ENCODE assay signal across 17 cellular contexts in the genomic region with DNA sequence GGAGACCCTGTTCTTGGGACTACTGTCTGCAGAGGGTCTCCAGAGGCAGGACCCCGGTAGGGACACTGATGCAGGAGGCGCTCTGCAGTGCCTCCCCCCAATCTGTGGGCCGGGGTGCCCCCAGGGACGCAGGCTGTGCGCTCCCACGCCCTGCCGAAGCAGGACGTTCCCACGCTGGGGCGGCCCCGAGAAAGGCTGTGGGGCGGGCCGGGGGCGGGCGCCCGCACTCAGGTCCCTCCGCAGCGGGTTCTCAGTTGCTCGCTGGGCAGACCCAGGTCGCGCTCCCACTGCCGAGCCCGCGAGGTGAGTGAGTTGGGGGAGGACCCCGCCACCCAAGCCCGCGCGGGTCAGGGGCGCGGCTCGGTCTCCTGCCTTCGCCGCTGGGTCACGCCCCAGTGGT. TPM values are rescaled to one million over a fixed set of nuclear protein-coding genes. Genes with fewer than 3 reads are reported as not detected.
DNase-seq lines count a peak whose midpoint lies in the region; ATAC-seq, FAIRE-seq and TF ChIP-seq lines count a peak whose summit lies in the region.
"Had no signal": no experiment of that assay in that cellular context is flagged by ENCODE, and none has a peak within 500 bp of the region (broad histone marks: within the 10 kb centered on the region; RNA-seq: fewer than 3 reads in every experiment).

Gene COX4I2, plus strand, starts transcription at position 253 of the 400 bp plus-strand sequence. CDS start 1,106 bp downstream, outside the sequence.

- SMC1A ChIA-PET in GM12878 (lab: Charles Lee; ENCODE audit: uncharacterized antibody, unreplicated experiment), result no interaction called here

- WGBS in GM12878 (ENCODE audit: insufficient coverage, insufficient replicate concordance, low lambda C conversion rate, missing lambda C conversion rate), result no CpG with 5 or more reads among the region's 34 CpGs

- H3K79me2 ChIP-seq in GM12878 (ENCODE audit: control insufficient read depth, insufficient read depth, low read length), result no peaks in the 10 kb centered on the region

- H3K4me3 ChIP-seq in GM12878 (no peak within 1 kb of the TSS), right atrium auricular region (peak within 1 kb of the TSS; percentile 14 to 39)

- TF ChIP-seq EP300 in GM12878 (IDR thresholded peaks at IDR 0.05; ENCODE audit: borderline replicate concordance in 1 of 2, control insufficient read depth in 1 of 2, low read depth in 2 of 2, low read length in 2 of 2), result no peak

- H3K36me3 ChIP-seq in GM12878 (ENCODE audit: control insufficient read depth in 2 of 2, insufficient read depth in 2 of 2, low read length in 1 of 2), result no peaks in the 10 kb centered on the region
- H3K36me3 ChIP-seq in right atrium auricular region, result no peaks in the 10 kb centered on the region

- no peak within 1 kb of the TSS for H3K9ac ChIP-seq in GM12878 (ENCODE audit: control insufficient read depth, insufficient read depth, low read length)

- TF ChIP-seq POLR2A in GM12878 (IDR thresholded peaks at IDR 0.05; ENCODE audit: low read depth, low read length), result no peak

- peaks cover 1% of the 10 kb centered on the region for H3K4me1 ChIP-seq in GM12878 (ENCODE audit: control insufficient read depth, insufficient read depth, low read length)
- H3K4me1 ChIP-seq in right atrium auricular region, result peaks cover 0 to 7% of the 10 kb centered on the region in 2 donors

- H3K27me3 ChIP-seq in GM12878 (replicated peaks in 1 of 2; ENCODE audit: control insufficient read depth in 2 of 2, insufficient read depth in 2 of 2, low read length in 1 of 2) (no peaks in the 10 kb centered on the region), right atrium auricular region (peaks cover 0 to 6% of the 10 kb centered on the region in 2 donors)

- no peaks in the 10 kb centered on the region for H3K9me3 ChIP-seq in GM12878 (replicated peaks; ENCODE audit: control insufficient read depth, insufficient read depth, low read length)
- H3K9me3 ChIP-seq in right atrium auricular region, result no peaks in the 10 kb centered on the region

- intact Hi-C loops in GM12878 (cut with micrococcal nuclease; ENCODE audit: unreplicated experiment), result no loop called here
- intact Hi-C loops in posterior cingulate gyrus (cut with DNase I), result no loop called here

- H4K20me1 ChIP-seq in GM12878 (ENCODE audit: control insufficient read depth, insufficient read depth), result no peaks in the 10 kb centered on the region

- in situ Hi-C loops in GM12878 (cut with MboI), result no loop called here

- no peak within 1 kb of the TSS for H2AFZ ChIP-seq in GM12878 (ENCODE audit: control insufficient read depth, low read depth, low read length)

- CTCF ChIA-PET in GM12878 (lab: Yijun Ruan, JAX), result no interaction called here

- TF ChIP-seq RAD21 in GM12878 (IDR thresholded peaks at IDR 0.05; ENCODE audit: insufficient read depth, low read depth, low read length), result no peak

- RAD21 ChIA-PET in GM12878 (lab: Charles Lee; ENCODE audit: unreplicated experiment), result interaction anchor here (0.7 kb wide), 1 partner anchor 107 kb away, joined by 4 read pairs; no protein-coding TSS in a partner anchor

- peak; percentile 29 for ATAC-seq in GM12878
- ATAC-seq in HG02610 (IDR thresholded peaks at IDR 0.05; ENCODE audit: unreplicated experiment), result no peak
- ATAC-seq: effector memory CD8-positive, alpha-beta T cell had no signal

- no peak within 1 kb of the TSS for H3K4me2 ChIP-seq in GM12878 (ENCODE audit: control insufficient read depth, insufficient read depth)

- FAIRE-seq in GM12878 (lab: Jason Lieb, UNC) (no peak), HTR-8/SVneo (lab: Jason Lieb, UNC) (no peak)

- H3K27ac ChIP-seq in GM12878 (ENCODE audit: control insufficient read depth, insufficient read depth) (no peak within 1 kb of the TSS), right atrium auricular region (peak within 1 kb of the TSS; percentile 51 to 68)

- peak; percentile 61 for DNase-seq in D341Med (ENCODE audit: low spot score)
- DNase-seq in GM12878 (ENCODE audit: low read depth, low spot score), result no peak
- no peak for DNase-seq in right atrium auricular region (ENCODE audit: low spot score)
- DNase-seq in retina, result peak; percentile 47
- DNase-seq in posterior cingulate gyrus, result no peak
- DNase-seq in HTR-8/SVneo (ENCODE audit: insufficient read length, low spot score), result no peak
- DNase-seq in SKM-1 treated with dmso at 0.1 percent for 144 hours (lab: John Stamatoyannopoulos, UW; ENCODE audit: unreplicated experiment), result no peak
- DNase-seq: anterior cingulate cortex; CD4-positive, alpha-beta memory T cell; cerebellar nuclear complex; effector memory CD8-positive, alpha-beta T cell; NCI-H1417 treated with DMSO at 0.1 percent for 48 hours; stimulated activated CD4-positive, alpha-beta T cell treated with anti-CD3 and anti-CD28 coated beads, Interleukin-2, amount 100 ng/mL, for 48 hours had no signal

- POLR2A ChIA-PET in GM12878 (lab: Charles Lee), result no interaction called here

- no TSS peak for BruUV-seq in GM12878 (replicated peaks; lab: Mats Ljungman, UMichigan)

- no peak for TF ChIP-seq CTCF in GM12878 (IDR thresholded peaks at IDR 0.05 in 2 of 3, conservative IDR thresholded peaks at IDR 0.05 in 1 of 3; ENCODE audit: control insufficient read depth in 2 of 3, extremely low read depth in 1 of 3, insufficient read depth in 1 of 3, low read depth in 3 of 3, low read length in 3 of 3)
- TF ChIP-seq CTCF in right atrium auricular region (IDR thresholded peaks at IDR 0.05), result no peak

TF ChIP-seq in GM12878, 131 proteins besides CTCF, POLR2A, EP300 and RAD21:
- peak; percentile 65; the same call in 1 of the 2 replicates for TF ChIP-seq TCF12 (IDR thresholded peaks at IDR 0.05; ENCODE audit: low read depth, low read length)
- TF ChIP-seq CUX1 (IDR thresholded peaks at IDR 0.05; ENCODE audit: insufficient replicate concordance, low read depth, low read length), result peak; percentile 24
- TF ChIP-seq GATAD2B (conservative IDR thresholded peaks at IDR 0.05; ENCODE audit: low read depth), result peak; percentile 78
- TF ChIP-seq POLR2AphosphoS5 (IDR thresholded peaks at IDR 0.05; ENCODE audit: low read length), result no peak
- TF ChIP-seq MEF2A (IDR thresholded peaks at IDR 0.05; ENCODE audit: insufficient read depth, low read depth, low read length), result no peak
- TF ChIP-seq MEF2B (IDR thresholded peaks at IDR 0.05; ENCODE audit: partially characterized antibody, poor library complexity, severe bottlenecking), result peak; percentile 90

RNA-seq across cellular contexts. Expression of gene COX4I2, which starts in this region (rescaled TPM):
- total RNA-seq in GM12878 (2013; cell fraction: nucleolus; rRNA removed), result not detected in 2 replicates
- total RNA-seq in GM12878 (2014; rRNA removed), result not detected in 2 replicates
- total RNA-seq in GM12878 (2014; rRNA removed; fragmentation: Illumina TruSeq; extraction: Trizol), result not detected in 2 replicates
- not detected in 2 replicates for total RNA-seq in GM12878 (2021)
- polyA plus RNA-seq in GM12878 (2011; ENCODE audit: low read depth), result not detected
- polyA plus RNA-seq in GM12878 (2011; rRNA removed), result not detected in 2 replicates
- polyA plus RNA-seq in GM12878 (2011; cell fraction: cytosol; rRNA removed), result 0.12 and 0.19 TPM in 2 replicates
- polyA plus RNA-seq in GM12878 (2011; cell fraction: nucleus; rRNA removed), result not detected in 2 replicates
- polyA plus RNA-seq in GM12878 (2012), result 0.25 and 0.34 TPM in 2 replicates
- not detected in 2 replicates for polyA plus RNA-seq in GM12878 (2014; fragmentation: Illumina TruSeq; extraction: Trizol)
- polyA plus RNA-seq in GM12878 (2014; fragmentation: Nextera tagmentation; extraction: Ambion mirVana), result not detected
- 0.34 TPM in 1 of 2 replicates, not detected in the other for polyA plus RNA-seq in GM12878 (2014; rRNA removed)
- polyA plus RNA-seq in GM12878 (2016; fragmentation: Nextera tagmentation; extraction: Ambion mirVana), result not detected
- not detected in 2 replicates for polyA minus RNA-seq in GM12878 (2011; rRNA and poly(A)+ RNA removed)
- polyA minus RNA-seq in GM12878 (2011; cell fraction: cytosol; rRNA and poly(A)+ RNA removed), result not detected in 2 replicates
- not detected in 2 replicates for polyA minus RNA-seq in GM12878 (2011; cell fraction: nucleus; rRNA and poly(A)+ RNA removed)
- total RNA-seq in right atrium auricular region, result 1 to 10 TPM; 6.8 to 9.0 TPM
- total RNA-seq: CD4-positive, alpha-beta memory T cell; M059J; temporal lobe had no signal
- polyA plus RNA-seq: AG04450; CD4-positive, alpha-beta memory T cell had no signal

Comparison
In these comparisons a context has a peak if more than half of its experiments do, and no peak if none do; other contexts are left out.
1. RNA of gene COX4I2 (total RNA-seq): 6.8 to 9.0 TPM in right atrium auricular region; not detected in GM12878; every median in the first group is over 4 times any median in the second.
2. Peak in ATAC-seq in GM12878; RNA of the gene not detected or under 1 TPM.
3. DNase-seq: peak in D341Med (single experiment) and retina (single experiment); none in GM12878 (single experiment), right atrium auricular region (single experiment), posterior cingulate gyrus (0 of 10), HTR-8/SVneo (single experiment) and SKM-1 treated with dmso at 0.1 percent for 144 hours (single experiment).